10 cellular contexts compared by ENCODE assay signal in the genomic region with DNA sequence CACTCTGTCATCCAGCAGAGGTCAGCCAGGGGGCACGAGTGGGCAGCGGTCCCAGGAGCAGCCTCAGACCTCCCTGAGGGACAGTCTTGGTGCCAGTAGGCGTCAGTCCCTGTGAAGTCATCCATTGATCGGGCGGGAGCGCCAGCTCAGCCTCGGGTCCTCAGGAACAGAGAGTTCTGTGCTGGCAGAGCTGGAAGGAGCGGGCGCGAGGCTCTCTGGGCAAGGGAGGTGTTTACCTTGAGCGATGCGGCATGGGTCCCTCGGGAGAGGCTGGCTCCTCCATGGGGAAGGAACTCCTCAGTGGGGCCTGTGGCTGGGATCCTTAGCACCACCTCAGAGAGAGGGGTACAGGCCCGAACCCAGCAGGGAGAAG.
A peak's percentile ranks its signal among the peaks of the same experiment; 100 is the strongest.
DNase-seq lines count a peak whose midpoint lies in the region; ATAC-seq and TF ChIP-seq lines count a peak whose summit lies in the region.
"Had no signal": no experiment of that assay in that cellular context is flagged by ENCODE, and none has a peak within 500 bp of the region (broad histone marks: within the 10 kb centered on the region; RNA-seq: fewer than 3 reads in every experiment).

No MANE protein-coding gene starts in this region.

- H3K27ac Mint-ChIP-seq in T-helper 2 cell treated with Interferon-gamma antibody and Interleukin-4, amounts not matched to agents 5 μg/mL and 100 μg/mL, for 36 hours: peak overlapping the region; percentile 68

- H3K27me3 ChIP-seq in thyroid gland: no peaks in the 10 kb centered on the region

- intact Hi-C loops in thyroid gland (cut with DNase I): no loop called here

- peak overlapping the region; percentile 64 to 81 (median 68) for H3K27ac ChIP-seq in thyroid gland

- H3K4me3 Mint-ChIP-seq in T-helper 2 cell treated with Interferon-gamma antibody and Interleukin-4, amounts not matched to agents 5 μg/mL and 100 μg/mL, for 36 hours: peak overlapping the region; percentile 87

- H3K4me1 ChIP-seq in thyroid gland: peaks cover 61 to 87% of the 10 kb centered on the region in 2 donors

- no peaks in the 10 kb centered on the region for H3K9me3 Mint-ChIP-seq in T-helper 2 cell treated with Interferon-gamma antibody and Interleukin-4, amounts not matched to agents 5 μg/mL and 100 μg/mL, for 36 hours

- TF ChIP-seq CTCF in cardiac fibroblast (IDR thresholded peaks at IDR 0.05; ENCODE audit: low read depth, low read length): no peak
- TF ChIP-seq CTCF in thyroid gland (IDR thresholded peaks at IDR 0.05): peak in 1 of 6 experiments; percentile 11

- H3K36me3 ChIP-seq in thyroid gland: no peaks in the 10 kb centered on the region

- H3K36me3 Mint-ChIP-seq in T-helper 2 cell treated with Interferon-gamma antibody and Interleukin-4, amounts not matched to agents 5 μg/mL and 100 μg/mL, for 36 hours (ENCODE audit: low read depth): no peaks in the 10 kb centered on the region

- DNase-seq in T-helper 2 cell treated with Interferon-gamma antibody and Interleukin-4, amounts not matched to agents 5 μg/mL and 100 μg/mL, for 36 hours (ENCODE audit: low spot score): no peak
- DNase-seq in T-helper 2 cell (no peak), cardiac fibroblast (ENCODE audit: low read depth in 2 of 2) (peak; percentile 47 to 49), mucosa of gallbladder (ENCODE audit: low spot score) (peak; percentile 92), thyroid gland (peak; percentile 92 to 93), GF-D8 (lab: John Stamatoyannopoulos, UW) (no peak)
- DNase-seq in central memory CD4-positive, alpha-beta T cell: no peak
- DNase-seq: naive thymus-derived CD4-positive, alpha-beta T cell had no signal

- H3K27me3 Mint-ChIP-seq in T-helper 2 cell treated with Interferon-gamma antibody and Interleukin-4, amounts not matched to agents 5 μg/mL and 100 μg/mL, for 36 hours (ENCODE audit: low read depth): no peaks in the 10 kb centered on the region
- H3K27me3 Mint-ChIP-seq: naive thymus-derived CD4-positive, alpha-beta T cell had no signal

- peak in 1 of 2 donors; percentile 24 for TF ChIP-seq POLR2A in thyroid gland (IDR thresholded peaks at IDR 0.05)

- ATAC-seq in HG03565 (IDR thresholded peaks at IDR 0.05; ENCODE audit: unreplicated experiment): no peak
- ATAC-seq: HCT116; naive thymus-derived CD4-positive, alpha-beta T cell had no signal

- no peaks in the 10 kb centered on the region for H3K9me3 ChIP-seq in thyroid gland

- WGBS in thyroid gland, 2 donors: 17% methylated on average over 1 of the region's 14 CpGs; no CpG with 5 or more reads in 1 of the 2 donors

- peaks cover 61% of the 10 kb centered on the region for H3K4me1 Mint-ChIP-seq in T-helper 2 cell treated with Interferon-gamma antibody and Interleukin-4, amounts not matched to agents 5 μg/mL and 100 μg/mL, for 36 hours (ENCODE audit: low read depth)

- H3K4me3 ChIP-seq in cardiac fibroblast (replicated peaks in 1 of 2; ENCODE audit: low read depth in 2 of 2, low read length in 2 of 2): no peak overlapping the region
- no peak overlapping the region for H3K4me3 ChIP-seq in thyroid gland (replicated peaks in 1 of 3)

Comparison
In these comparisons a context has a peak if more than half of its experiments do, and no peak if none do; other contexts are left out.
1. DNase-seq: peak in cardiac fibroblast (2 of 2), mucosa of gallbladder (single experiment) and thyroid gland (2 of 2); none in T-helper 2 cell treated with Interferon-gamma antibody and Interleukin-4, amounts not matched to agents 5 μg/mL and 100 μg/mL, for 36 hours (single experiment), T-helper 2 cell (0 of 5), GF-D8 (single experiment) and central memory CD4-positive, alpha-beta T cell (single experiment).